In genomic region chr1:89005286-89006151, GRCh38 we compare ENCODE assay signal across 23 cellular contexts. TPM values are rescaled to one million over a fixed set of nuclear protein-coding genes. Genes with fewer than 3 reads are reported as not detected.
DNase-seq lines count a peak whose midpoint lies in the region; ATAC-seq and TF ChIP-seq lines count a peak whose summit lies in the region.
"Had no signal": no experiment of that assay in that cellular context is flagged by ENCODE, and none has a peak within 500 bp of the region (broad histone marks: within the 10 kb centered on the region; RNA-seq: fewer than 3 reads in every experiment).

No MANE protein-coding gene starts in this region.

- TF ChIP-seq POLR2A in prostate gland (IDR thresholded peaks at IDR 0.05) = no peak

- peaks cover 22% of the 10 kb centered on the region for H3K4me1 ChIP-seq in CD4-positive, alpha-beta memory T cell (ENCODE audit: insufficient read depth, low read length)
- no peaks in the 10 kb centered on the region for H3K4me1 ChIP-seq in prostate gland (replicated peaks)
- H3K4me1 ChIP-seq: HAP-1, uterus had no signal

- no peak for DNase-seq in CD4-positive, alpha-beta memory T cell
- DNase-seq in amygdala (lab: John Stamatoyannopoulos, UW) (peak in 33 of 56 donors; percentile 6 to 69 (median 45)), hypothalamus (lab: John Stamatoyannopoulos, UW) (peak in 30 of 51 donors; percentile 13 to 79 (median 48)), prostate gland (ENCODE audit: low spot score) (peak; percentile 30), inferior parietal cortex (ENCODE audit: extremely low spot score) (no peak)
- DNase-seq: activated CD4-positive, alpha-beta T cell treated with anti-CD3 and anti-CD28 coated beads, Interleukin-2, amount 50 U/mL, for 1 hour; activated naive CD4-positive, alpha-beta T cell; COR-L47; EL; mesenchymal stem cell; MM.1S; NCI-H187; retina; stimulated activated CD4-positive, alpha-beta T cell treated with anti-CD3 and anti-CD28 coated beads, Interleukin-15, amount 100 ng/mL, for 24 hours; stimulated activated naive CD4-positive, alpha-beta T cell; SW 1271; uterus had no signal

- peak overlapping the region in 4 of 7 donors; percentile 14 to 66 (median 63) for H3K27ac Mint-ChIP-seq in CD4-positive, alpha-beta memory T cell
- H3K27ac Mint-ChIP-seq: nephron had no signal

- H3K4me3 ChIP-seq in CD4-positive, alpha-beta memory T cell (ENCODE audit: low read length in 2 of 2) = no peak overlapping the region
- no peak overlapping the region for H3K4me3 ChIP-seq in prostate gland
- H3K4me3 ChIP-seq: HAP-1, uterus had no signal

- H3K36me3 Mint-ChIP-seq in CD4-positive, alpha-beta memory T cell = peaks cover 56 to 66% of the 10 kb centered on the region in 2 donors

- peaks cover 44% of the 10 kb centered on the region for H3K36me3 ChIP-seq in CD4-positive, alpha-beta memory T cell (ENCODE audit: insufficient read depth, low read length)
- no peaks in the 10 kb centered on the region for H3K36me3 ChIP-seq in prostate gland
- H3K36me3 ChIP-seq: HAP-1, uterus had no signal

- TF ChIP-seq CTCF in prostate gland (IDR thresholded peaks at IDR 0.05) = no peak

- no peaks in the 10 kb centered on the region for H3K27me3 ChIP-seq in CD4-positive, alpha-beta memory T cell (ENCODE audit: insufficient read depth, low read length)
- no peaks in the 10 kb centered on the region for H3K27me3 ChIP-seq in prostate gland (replicated peaks; ENCODE audit: insufficient read depth)
- H3K27me3 ChIP-seq: uterus had no signal

- WGBS in prostate gland = 43% methylated on average over 9 of the region's 9 CpGs

- no peak overlapping the region for H3K27ac ChIP-seq in CD4-positive, alpha-beta memory T cell (ENCODE audit: low read depth, low read length)
- peak overlapping the region; percentile 51 to 56 for H3K27ac ChIP-seq in prostate gland
- H3K27ac ChIP-seq: HL-60, uterus had no signal

- H3K27me3 Mint-ChIP-seq in CD4-positive, alpha-beta memory T cell = no peaks in the 10 kb centered on the region

- POLR2A ChIA-PET in CD4-positive, alpha-beta memory T cell (lab: Charles Lee; ENCODE audit: partially characterized antibody) = interaction anchor here (1.4 to 1.6 kb wide), 2 partner anchors 17 to 65 kb away, joined by 4 to 5 read pairs; partner anchors contain the start of gene GBP3

- intact Hi-C loops in CD4-positive, alpha-beta memory T cell (cut with micrococcal nuclease) = no loop called here
- intact Hi-C loops in prostate gland (cut with DNase I) = loop anchor here (10.0 kb wide), 1 partner anchor 269 kb away; the partner anchor contains the start of gene GBP5

- peaks cover 0 to 25% (median 15%) of the 10 kb centered on the region in 8 donors for H3K9me3 Mint-ChIP-seq in CD4-positive, alpha-beta memory T cell
- H3K9me3 Mint-ChIP-seq: nephron had no signal

- CTCF ChIA-PET in CD4-positive, alpha-beta memory T cell (lab: Charles Lee; ENCODE audit: partially characterized antibody) = interaction anchor here (1.0 to 2.6 kb wide), 6 partner anchors 11 to 448 kb away, joined by 3 to 13 read pairs (median 4); no protein-coding TSS in a partner anchor

- H3K4me1 Mint-ChIP-seq in CD4-positive, alpha-beta memory T cell = peaks cover 22 to 47% (median 34%) of the 10 kb centered on the region in 4 donors
- H3K4me1 Mint-ChIP-seq: nephron had no signal

- no peak overlapping the region for H3K4me3 Mint-ChIP-seq in CD4-positive, alpha-beta memory T cell
- H3K4me3 Mint-ChIP-seq: nephron had no signal

- no peaks in the 10 kb centered on the region for H3K9me3 ChIP-seq in CD4-positive, alpha-beta memory T cell (ENCODE audit: control insufficient read depth in 1 of 2, low read length in 2 of 2)
- no peaks in the 10 kb centered on the region for H3K9me3 ChIP-seq in prostate gland
- H3K9me3 ChIP-seq: HAP-1, uterus had no signal

- ATAC-seq in activated CD4-positive, CD25-positive, alpha-beta regulatory T cell treated with anti-CD3 and anti-CD28 coated beads, Interleukin-2, amount 50 U/mL, for 24 hours = no peak
- ATAC-seq in SK-N-SH treated with all-trans-retinoic acid at 6 μM for 48 hours (no peak), GM21737 (IDR thresholded peaks at IDR 0.05; ENCODE audit: unreplicated experiment) (no peak)

TF ChIP-seq in SK-N-SH treated with all-trans-retinoic acid at 6 μM for 48 hours, 23 proteins besides CTCF, POLR2A, EP300 and RAD21:
- TF ChIP-seq, protein P1, sequence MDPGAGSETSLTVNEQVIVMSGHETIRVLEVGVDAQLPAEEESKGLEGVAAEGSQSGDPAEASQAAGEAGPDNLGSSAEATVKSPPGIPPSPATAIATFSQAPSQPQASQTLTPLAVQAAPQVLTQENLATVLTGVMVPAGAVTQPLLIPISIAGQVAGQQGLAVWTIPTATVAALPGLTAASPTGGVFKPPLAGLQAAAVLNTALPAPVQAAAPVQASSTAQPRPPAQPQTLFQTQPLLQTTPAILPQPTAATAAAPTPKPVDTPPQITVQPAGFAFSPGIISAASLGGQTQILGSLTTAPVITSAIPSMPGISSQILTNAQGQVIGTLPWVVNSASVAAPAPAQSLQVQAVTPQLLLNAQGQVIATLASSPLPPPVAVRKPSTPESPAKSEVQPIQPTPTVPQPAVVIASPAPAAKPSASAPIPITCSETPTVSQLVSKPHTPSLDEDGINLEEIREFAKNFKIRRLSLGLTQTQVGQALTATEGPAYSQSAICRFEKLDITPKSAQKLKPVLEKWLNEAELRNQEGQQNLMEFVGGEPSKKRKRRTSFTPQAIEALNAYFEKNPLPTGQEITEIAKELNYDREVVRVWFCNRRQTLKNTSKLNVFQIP (CRISPR knock-in tag; IDR thresholded peaks at IDR 0.05; ENCODE audit: borderline replicate concordance, low read depth) = no peak
- TF ChIP-seq SNAI2 (CRISPR knock-in tag; IDR thresholded peaks at IDR 0.05) = no peak
- no peak for TF ChIP-seq ZNF565 (CRISPR knock-in tag; conservative IDR thresholded peaks at IDR 0.05; ENCODE audit: low read depth)
- TF ChIP-seq ZFP30 (CRISPR knock-in tag; IDR thresholded peaks at IDR 0.05) = no peak
- TF ChIP-seq TOX (CRISPR knock-in tag; IDR thresholded peaks at IDR 0.05; ENCODE audit: borderline replicate concordance) = no peak
- no peak for TF ChIP-seq ZFP3 (CRISPR knock-in tag; IDR thresholded peaks at IDR 0.05)
- no peak for TF ChIP-seq ZC3H10 (CRISPR knock-in tag; IDR thresholded peaks at IDR 0.05)
- no peak for TF ChIP-seq CSRNP3 (CRISPR knock-in tag; IDR thresholded peaks at IDR 0.05)
- TF ChIP-seq ARNTL (CRISPR knock-in tag; IDR thresholded peaks at IDR 0.05; ENCODE audit: borderline replicate concordance, low read depth) = no peak
- TF ChIP-seq OSR1 (CRISPR knock-in tag; IDR thresholded peaks at IDR 0.05) = no peak
- TF ChIP-seq, protein P2, sequence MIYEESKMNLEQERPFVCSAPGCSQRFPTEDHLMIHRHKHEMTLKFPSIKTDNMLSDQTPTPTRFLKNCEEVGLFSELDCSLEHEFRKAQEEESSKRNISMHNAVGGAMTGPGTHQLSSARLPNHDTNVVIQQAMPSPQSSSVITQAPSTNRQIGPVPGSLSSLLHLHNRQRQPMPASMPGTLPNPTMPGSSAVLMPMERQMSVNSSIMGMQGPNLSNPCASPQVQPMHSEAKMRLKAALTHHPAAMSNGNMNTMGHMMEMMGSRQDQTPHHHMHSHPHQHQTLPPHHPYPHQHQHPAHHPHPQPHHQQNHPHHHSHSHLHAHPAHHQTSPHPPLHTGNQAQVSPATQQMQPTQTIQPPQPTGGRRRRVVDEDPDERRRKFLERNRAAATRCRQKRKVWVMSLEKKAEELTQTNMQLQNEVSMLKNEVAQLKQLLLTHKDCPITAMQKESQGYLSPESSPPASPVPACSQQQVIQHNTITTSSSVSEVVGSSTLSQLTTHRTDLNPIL (CRISPR knock-in tag; IDR thresholded peaks at IDR 0.05; ENCODE audit: low read depth) = no peak
- TF ChIP-seq GLIS3 (CRISPR knock-in tag; IDR thresholded peaks at IDR 0.05) = no peak
- no peak for TF ChIP-seq RARB (CRISPR knock-in tag; IDR thresholded peaks at IDR 0.05)

RNA-seq across cellular contexts. Expression of gene KYAT3, which starts 13.1 kb away (rescaled TPM):
- 10 to 100 TPM; 30.6 to 30.7 TPM for total RNA-seq in CD4-positive, alpha-beta memory T cell
- 10 to 100 TPM; 23.1 to 30.8 TPM for polyA plus RNA-seq in CD4-positive, alpha-beta memory T cell
- total RNA-seq in prostate gland = 10 to 100 TPM; 21.8 to 26.1 TPM

RNA-seq across cellular contexts. Expression of gene RBMXL1, which starts 13.1 kb away (rescaled TPM):
- total RNA-seq in CD4-positive, alpha-beta memory T cell = 10 to 100 TPM; 24.7 to 25.1 TPM
- 10 to 100 TPM in 1 of 2 donors, 1 to 10 TPM in 1; 5.3 to 12.0 TPM for polyA plus RNA-seq in CD4-positive, alpha-beta memory T cell
- 10 to 100 TPM; 14.9 to 36.9 TPM for total RNA-seq in prostate gland

RNA-seq across cellular contexts. Expression of gene GBP3, which starts 17.1 kb away (rescaled TPM):
- total RNA-seq in CD4-positive, alpha-beta memory T cell = 10 to 100 TPM; 51.8 to 54.1 TPM
- polyA plus RNA-seq in CD4-positive, alpha-beta memory T cell = 10 to 100 TPM in 1 of 2 donors, 1 to 10 TPM in 1; 6.4 to 10.2 TPM
- total RNA-seq in prostate gland = 10 to 100 TPM; 15.8 to 32.7 TPM

RNA-seq across cellular contexts. Expression of gene GBP1, which starts 59.5 kb away (rescaled TPM):
- 10 to 100 TPM; 74.1 to 74.2 TPM for total RNA-seq in CD4-positive, alpha-beta memory T cell
- 10 to 100 TPM; 54.3 to 66.0 TPM for polyA plus RNA-seq in CD4-positive, alpha-beta memory T cell
- total RNA-seq in prostate gland = 10 to 100 TPM in 1 of 2 donors, 1 to 10 TPM in 1; 9.1 to 13.9 TPM

Comparison
In these comparisons a context has a peak if more than half of its experiments do, and no peak if none do; other contexts are left out.
1. DNase-seq: peak in amygdala (33 of 56), hypothalamus (30 of 51) and prostate gland (single experiment); none in CD4-positive, alpha-beta memory T cell (0 of 5) and inferior parietal cortex (single experiment).